Comparison of ENCODE assay signal across 8 cellular contexts in genomic region chrX:15789979-15790765, GRCh38. TPM values are rescaled to one million over a fixed set of nuclear protein-coding genes. Genes with fewer than 3 reads are reported as not detected.
A peak's percentile ranks its signal among the peaks of the same experiment; 100 is the strongest.
DNase-seq lines count a peak whose midpoint lies in the region; FAIRE-seq and TF ChIP-seq lines count a peak whose summit lies in the region.

Gene ZRSR2, plus strand, starts transcription at chrX:15790484. Its CDS starts 12 bp downstream, at chrX:15790496.

- H3K4me2 ChIP-seq in H9 (ENCODE audit: insufficient read depth, insufficient read length, low read length) (peak within 1 kb of the TSS; percentile 89), Loucy (ENCODE audit: low read depth, low read length, poor library complexity, severe bottlenecking) (peak within 1 kb of the TSS; percentile 90)

- no peaks in the 10 kb centered on the region for H3K36me3 ChIP-seq in Loucy (ENCODE audit: insufficient read depth, low read length)
- no peaks in the 10 kb centered on the region for H3K36me3 ChIP-seq in suprapubic skin

- peaks cover 14% of the 10 kb centered on the region for H3K23me2 ChIP-seq in H9 (ENCODE audit: insufficient read length, low read depth, low read length, poor library complexity, severe bottlenecking)

- no peak within 1 kb of the TSS for H2BK5ac ChIP-seq in H9 (ENCODE audit: insufficient read length, low read length)

- peak within 1 kb of the TSS; percentile 85 for H3K9ac ChIP-seq in H9 (ENCODE audit: extremely low read depth, insufficient read length, low read length)
- H3K9ac ChIP-seq in Loucy (ENCODE audit: low read depth, low read length, poor library complexity, severe bottlenecking) = peak within 1 kb of the TSS; percentile 71

- H3K9me2 ChIP-seq in Loucy (replicated peaks; ENCODE audit: low read depth, low read length) = no peaks in the 10 kb centered on the region

- H3K79me2 ChIP-seq in H9 (ENCODE audit: insufficient read depth, low read length) (no peaks in the 10 kb centered on the region), Loucy (ENCODE audit: insufficient read depth, low read length) (peaks cover 28% of the 10 kb centered on the region)

- no peaks in the 10 kb centered on the region for H3K9me3 ChIP-seq in H9 (ENCODE audit: control insufficient read depth, low read depth, low read length)
- no peaks in the 10 kb centered on the region for H3K9me3 ChIP-seq in Loucy (ENCODE audit: insufficient read depth, low read depth, low read length)
- no peaks in the 10 kb centered on the region for H3K9me3 ChIP-seq in suprapubic skin

- no peak within 1 kb of the TSS for H2BK15ac ChIP-seq in H9 (ENCODE audit: low read depth, low read length)

- FAIRE-seq in frontal cortex (lab: Jason Lieb, UNC) = no peak

- WGBS in H9 (ENCODE audit: extremely low coverage, insufficient read length, low lambda C conversion rate) = no CpG with 5 or more reads among the region's 55 CpGs
- under 1% methylated on average over 45 of the region's 55 CpGs for WGBS in suprapubic skin

- no peak within 1 kb of the TSS for H3K27ac Mint-ChIP-seq in H9

- peak within 1 kb of the TSS; percentile 91 for H3K4me3 ChIP-seq in Loucy (ENCODE audit: low read length, poor library complexity, severe bottlenecking)
- H3K4me3 ChIP-seq in suprapubic skin = peak within 1 kb of the TSS; percentile 63

- H3K4me1 ChIP-seq in H9 (ENCODE audit: insufficient read depth, low read length) (no peaks in the 10 kb centered on the region), Loucy (ENCODE audit: insufficient read depth, low read length, poor library complexity, severe bottlenecking) (peaks cover 3% of the 10 kb centered on the region), suprapubic skin (peaks cover 10% of the 10 kb centered on the region)

- TF ChIP-seq CTCF in H9 (conservative IDR thresholded peaks at IDR 0.05) (no peak), Loucy (conservative IDR thresholded peaks at IDR 0.05; ENCODE audit: low read length) (no peak), suprapubic skin (IDR thresholded peaks at IDR 0.05) (no peak)

- H4K91ac ChIP-seq in H9 (ENCODE audit: insufficient read length, low read depth, low read length) = no peak within 1 kb of the TSS

- peak within 1 kb of the TSS; percentile 87; the same call in 1 of the 2 replicates for H3K14ac ChIP-seq in H9 (ENCODE audit: insufficient read depth, low read length)

- peaks cover 8 to 9% of the 10 kb centered on the region in 2 experiments for H3K4me1 Mint-ChIP-seq in H9

- H3K27ac ChIP-seq in H9 (ENCODE audit: insufficient read length, low read depth, low read length) = peak within 1 kb of the TSS; percentile 37
- H3K27ac ChIP-seq in suprapubic skin = peak within 1 kb of the TSS; percentile 84

- no peaks in the 10 kb centered on the region for H3K27me3 ChIP-seq in H9 (ENCODE audit: insufficient read depth, low read length)
- H3K27me3 ChIP-seq in Loucy (ENCODE audit: insufficient read depth, low read length, poor library complexity, severe bottlenecking) = no peaks in the 10 kb centered on the region
- H3K27me3 ChIP-seq in suprapubic skin = no peaks in the 10 kb centered on the region

- H2BK20ac ChIP-seq in H9 (ENCODE audit: low read depth, low read length, poor library complexity, severe bottlenecking) = no peak within 1 kb of the TSS

- H3T11ph ChIP-seq in H9 (ENCODE audit: low read length) = no peak within 1 kb of the TSS

- no peaks in the 10 kb centered on the region for H3K27me3 Mint-ChIP-seq in H9 (ENCODE audit: low read depth)

- H3K36me3 Mint-ChIP-seq in H9 (ENCODE audit: insufficient read depth in 1 of 3, low read depth in 3 of 3) = peaks cover 1 to 19% (median 17%) of the 10 kb centered on the region in 3 experiments

- H3F3A ChIP-seq in Loucy (ENCODE audit: low read depth) = no peaks in the 10 kb centered on the region

- no peak within 1 kb of the TSS for H4K8ac ChIP-seq in H9 (replicated peaks; ENCODE audit: insufficient read length, low read depth, low read length)

- no peak within 1 kb of the TSS for H3K4ac ChIP-seq in H9 (ENCODE audit: low read depth, low read length)

- no peak within 1 kb of the TSS for H2AK5ac ChIP-seq in H9 (ENCODE audit: insufficient read length, low read length)

- H3K4me3 Mint-ChIP-seq in H9 = no peak within 1 kb of the TSS

- H2BK120ac ChIP-seq in H9 (ENCODE audit: low read depth, low read length, poor library complexity, severe bottlenecking) = no peak within 1 kb of the TSS

- H2AFZ ChIP-seq in H9 (ENCODE audit: low read length) (no peak within 1 kb of the TSS), Loucy (ENCODE audit: low read length) (peak within 1 kb of the TSS; percentile 94)

- DNase-seq in GDM1 (lab: John Stamatoyannopoulos, UW) (peak; percentile 77), H9 (peak; percentile 88), SIG-M5 (lab: John Stamatoyannopoulos, UW) (peak; percentile 24), activated gamma-delta T cell (lab: John Stamatoyannopoulos, UW) (peak; percentile 89), frontal cortex (ENCODE audit: low spot score in 2 of 2) (peak; percentile 58 to 74), nucleus accumbens (lab: John Stamatoyannopoulos, UW) (peak; percentile 0 to 91 (median 74)), suprapubic skin (ENCODE audit: low spot score in 2 of 2) (peak; percentile 89 to 90)

- H3K23ac ChIP-seq in H9 (ENCODE audit: insufficient read length, low read depth, low read length) = no peak within 1 kb of the TSS

- H4K5ac ChIP-seq in H9 (ENCODE audit: insufficient read length, low read depth, low read length) = no peak within 1 kb of the TSS

- TF ChIP-seq EP300 in suprapubic skin (IDR thresholded peaks at IDR 0.05) = no peak

- no peaks in the 10 kb centered on the region for H3K79me1 ChIP-seq in H9 (ENCODE audit: insufficient read depth, low read depth, low read length, poor library complexity, severe bottlenecking)

- peak within 1 kb of the TSS; percentile 86 for H3K18ac ChIP-seq in H9 (ENCODE audit: insufficient read length, low read depth, low read length)

- H4K20me1 ChIP-seq in H9 (ENCODE audit: control insufficient read depth, insufficient read depth, insufficient read length) (no peaks in the 10 kb centered on the region), Loucy (ENCODE audit: insufficient read depth, low read length, poor library complexity, severe bottlenecking) (peaks cover 3% of the 10 kb centered on the region)

- no peak within 1 kb of the TSS for H3K56ac ChIP-seq in H9 (ENCODE audit: insufficient read length, low read depth, low read length)

- TF ChIP-seq POLR2A in suprapubic skin (IDR thresholded peaks at IDR 0.05) = peak in 1 of 2 donors; percentile 51

- H2BK12ac ChIP-seq in H9 (ENCODE audit: insufficient read length, low read depth, low read length) = no peak within 1 kb of the TSS

- H3K9me3 Mint-ChIP-seq in H9 = no peaks in the 10 kb centered on the region; a peak in 1 of 5 replicates

RNA-seq across cellular contexts. Expression of gene ZRSR2, which starts in this region (rescaled TPM):
- total RNA-seq in H9 (2021) (20.2 and 21.1 TPM in 2 replicates), frontal cortex (4.5 TPM), suprapubic skin (10 to 100 TPM in 1 of 4 donors, 1 to 10 TPM in 3; 2.3 to 11.5 (median 6.1) TPM)

Comparison
In these comparisons a context has a peak if more than half of its experiments do, and no peak if none do; other contexts are left out.
1. Peak in every context shown above with its lines: DNase-seq, H3K4me3 ChIP-seq and H3K27ac ChIP-seq.
2. DNase-seq: peak in every context shown above with its lines; median percentile 90 in suprapubic skin; 89 in activated gamma-delta T cell; 88 in H9; 77 in GDM1; 74 in nucleus accumbens; 66 in frontal cortex; 24 in SIG-M5.